ENCODE assay signal across 15 cellular contexts in the genomic region with DNA sequence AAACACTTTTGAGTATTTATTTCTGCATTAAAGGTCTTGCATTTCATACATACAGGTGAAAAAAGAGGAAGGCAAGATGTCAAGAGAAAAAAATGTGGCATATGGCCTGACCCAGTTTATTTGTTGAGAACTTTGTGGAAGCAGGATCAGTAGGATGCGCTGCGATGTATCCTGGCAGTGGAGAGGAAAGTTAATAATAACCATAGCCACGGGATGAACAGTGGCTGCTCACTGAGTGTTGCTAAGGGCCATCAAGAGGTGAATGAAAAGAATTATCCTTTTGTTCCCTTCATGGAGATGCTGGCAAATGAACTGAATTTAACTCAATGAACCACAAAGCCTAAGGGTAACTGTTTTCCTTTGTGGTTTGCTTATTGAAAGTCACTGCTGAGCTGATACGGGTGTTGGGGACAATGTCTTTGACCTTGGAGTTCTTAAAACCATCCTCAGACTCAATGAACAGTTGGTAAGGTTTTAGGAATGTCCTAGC.
A peak's percentile ranks its signal among the peaks of the same experiment; 100 is the strongest.
DNase-seq lines count a peak whose midpoint lies in the region; ATAC-seq lines count a peak whose summit lies in the region.
"Had no signal": no experiment of that assay in that cellular context is flagged by ENCODE, and none has a peak within 500 bp of the region (broad histone marks: within the 10 kb centered on the region; RNA-seq: fewer than 3 reads in every experiment).

No MANE protein-coding gene starts in this region.

- no peaks in the 10 kb centered on the region for H3K27me3 ChIP-seq in BLaER1
- H3K27me3 ChIP-seq: MG63, SJSA1 had no signal

- H3K36me3 ChIP-seq in BLaER1: peaks cover 22% of the 10 kb centered on the region; the same call in 1 of the 2 replicates
- H3K36me3 ChIP-seq: MG63, SJSA1 had no signal

- no peak for ATAC-seq in left lobe of liver
- ATAC-seq in HG02852 (IDR thresholded peaks at IDR 0.05; ENCODE audit: unreplicated experiment): no peak
- ATAC-seq: PC-3 had no signal

- peaks cover 11% of the 10 kb centered on the region for H3K4me1 ChIP-seq in BLaER1
- H3K4me1 ChIP-seq: SJSA1 had no signal

- H3K4me2 ChIP-seq in BLaER1: 0 out of 2 replicates have a peak overlapping the region, but pooled peaks have one; percentile 0

- H3K9me3 ChIP-seq in BLaER1: no peaks in the 10 kb centered on the region
- H3K9me3 ChIP-seq: MG63, SJSA1 had no signal

- H3K27ac ChIP-seq in BLaER1: no peak overlapping the region
- H3K27ac ChIP-seq: SJSA1 had no signal

- no peaks in the 10 kb centered on the region for H4K20me1 ChIP-seq in BLaER1

- peak; percentile 25 for DNase-seq in NCI-H1092 (lab: John Stamatoyannopoulos, UW)
- DNase-seq in NCI-H2227 treated with DMSO at 0.1 percent for 48 hours (lab: John Stamatoyannopoulos, UW): peak; percentile 25
- DNase-seq in cerebellum (ENCODE audit: low spot score): peak; percentile 28
- DNase-seq in left lobe of liver (ENCODE audit: low spot score): no peak
- no peak for DNase-seq in kidney glomerular epithelial cell (lab: John Stamatoyannopoulos, UW)
- no peak for DNase-seq in dermis blood vessel endothelial cell
- DNase-seq: CD4-positive, alpha-beta memory T cell; HFFc6; KG1; MG63; NCI-H146; PC-3 had no signal

- no peak overlapping the region for H3K4me3 ChIP-seq in BLaER1
- H3K4me3 ChIP-seq: MG63, SJSA1 had no signal

- H3K9ac ChIP-seq in BLaER1: no peak overlapping the region

Comparison
In these comparisons a context has a peak if more than half of its experiments do, and no peak if none do; other contexts are left out.
1. DNase-seq: peak in NCI-H1092 (single experiment), NCI-H2227 treated with DMSO at 0.1 percent for 48 hours (single experiment) and cerebellum (single experiment); none in left lobe of liver (single experiment), kidney glomerular epithelial cell (single experiment) and dermis blood vessel endothelial cell (single experiment).